In genomic region chr13:89375839-89376238, GRCh38 we compare ENCODE assay signal across 14 cellular contexts.
DNase-seq lines count a peak whose midpoint lies in the region; ATAC-seq, FAIRE-seq and TF ChIP-seq lines count a peak whose summit lies in the region.
"Had no signal": no experiment of that assay in that cellular context is flagged by ENCODE, and none has a peak within 500 bp of the region (broad histone marks: within the 10 kb centered on the region; RNA-seq: fewer than 3 reads in every experiment).

No MANE protein-coding gene starts in this region.

- TF ChIP-seq POLR2A in endothelial cell of umbilical vein (IDR thresholded peaks at IDR 0.05; ENCODE audit: low read depth, low read length): no peak

- H2BK15ac ChIP-seq in neuronal stem cell (ENCODE audit: low read length): no peak overlapping the region

- CTCF ChIA-PET in endothelial cell of umbilical vein (lab: Charles Lee): interaction anchor here (0.9 to 4.4 kb wide), 7 partner anchors 11 to 320 kb away, joined by 3 to 18 read pairs (median 4); no protein-coding TSS in a partner anchor

- H3K4me1 ChIP-seq in GM23338 (ENCODE audit: insufficient read depth) (peaks cover 3% of the 10 kb centered on the region; the same call in 1 of the 2 replicates), SJCRH30 (no peaks in the 10 kb centered on the region), endothelial cell of umbilical vein (ENCODE audit: control insufficient read depth, extremely low read depth, insufficient read depth, low read length) (peaks cover 2% of the 10 kb centered on the region), neuronal stem cell (ENCODE audit: control insufficient read depth in 2 of 2, insufficient read depth in 1 of 2, low read depth in 1 of 2, low read length in 2 of 2) (no peaks in the 10 kb centered on the region)
- H3K4me1 ChIP-seq: gastrocnemius medialis had no signal

- H3K27me3 ChIP-seq in GM23338 (ENCODE audit: insufficient read depth) (no peaks in the 10 kb centered on the region), SJCRH30 (no peaks in the 10 kb centered on the region), endothelial cell of umbilical vein (ENCODE audit: control insufficient read depth in 2 of 2, insufficient read depth in 2 of 2, low read length in 2 of 2) (no peaks in the 10 kb centered on the region), neuronal stem cell (ENCODE audit: control insufficient read depth in 3 of 3, insufficient read depth in 3 of 3, low read depth in 1 of 3, low read length in 3 of 3) (no peaks in the 10 kb centered on the region)
- H3K27me3 ChIP-seq: gastrocnemius medialis had no signal

- H3K79me1 ChIP-seq in neuronal stem cell (ENCODE audit: low read depth, low read length): no peaks in the 10 kb centered on the region

- H4K20me1 ChIP-seq in GM23338 (replicated peaks; ENCODE audit: insufficient read depth) (no peaks in the 10 kb centered on the region), endothelial cell of umbilical vein (replicated peaks; ENCODE audit: control insufficient read depth, extremely low read depth, insufficient read depth, low read length) (no peaks in the 10 kb centered on the region)

- ATAC-seq in GM23338: no peak
- no peak for ATAC-seq in HG03039 (IDR thresholded peaks at IDR 0.05; ENCODE audit: unreplicated experiment)
- ATAC-seq: gastrocnemius medialis; natural killer cell treated with Interleukin-12 subunit alpha and Interleukin-12 subunit beta and Interleukin-15 and Interleukin-18, amount 100 ng/mL, for 72 hours had no signal

- H3K27ac ChIP-seq in GM23338 (ENCODE audit: low read depth) (no peak overlapping the region), SJCRH30 (no peak overlapping the region), endothelial cell of umbilical vein (ENCODE audit: insufficient read depth, low read depth, low read length) (peak overlapping the region; percentile 1), neuronal stem cell (replicated peaks; ENCODE audit: low read length) (no peak overlapping the region)
- H3K27ac ChIP-seq: gastrocnemius medialis, WERI-Rb-1 had no signal

- no peak overlapping the region for H2AK5ac ChIP-seq in neuronal stem cell (ENCODE audit: low read depth, low read length)

- peaks cover 4% of the 10 kb centered on the region; the same call in 1 of the 2 replicates for H3K9me2 ChIP-seq in GM23338 (ENCODE audit: insufficient read depth)

- H3K36me3 Mint-ChIP-seq in GM23338 (ENCODE audit: low read depth): peaks cover 4% of the 10 kb centered on the region; the same call in 1 of the 3 replicates
- H3K36me3 Mint-ChIP-seq: activated naive CD4-positive, alpha-beta T cell treated with anti-CD3 and anti-CD28 coated beads, Interleukin-2, amount 10 ng/mL, durations not matched to agents 7 days and 5 days; CD4-positive, alpha-beta memory T cell; natural killer cell treated with Interleukin-12 subunit alpha and Interleukin-12 subunit beta and Interleukin-15 and Interleukin-18, amount 100 ng/mL, for 72 hours had no signal

- peaks cover 11% of the 10 kb centered on the region for H3K4me1 Mint-ChIP-seq in GM23338
- H3K4me1 Mint-ChIP-seq: activated naive CD4-positive, alpha-beta T cell treated with anti-CD3 and anti-CD28 coated beads, Interleukin-2, amount 10 ng/mL, durations not matched to agents 7 days and 5 days; CD4-positive, alpha-beta memory T cell had no signal

- H2BK12ac ChIP-seq in neuronal stem cell (ENCODE audit: low read length): no peak overlapping the region

- H3F3A ChIP-seq in GM23338 (replicated peaks; ENCODE audit: low read depth): no peaks in the 10 kb centered on the region

- H3K27me3 Mint-ChIP-seq in GM23338 (ENCODE audit: insufficient read depth, low read depth, poor library complexity): peaks cover 1% of the 10 kb centered on the region
- H3K27me3 Mint-ChIP-seq: activated naive CD4-positive, alpha-beta T cell treated with anti-CD3 and anti-CD28 coated beads, Interleukin-2, amount 10 ng/mL, durations not matched to agents 7 days and 5 days; CD4-positive, alpha-beta memory T cell; natural killer cell treated with Interleukin-12 subunit alpha and Interleukin-12 subunit beta and Interleukin-15 and Interleukin-18, amount 100 ng/mL, for 72 hours had no signal

- H3K9ac ChIP-seq in endothelial cell of umbilical vein (replicated peaks; ENCODE audit: extremely low read depth, insufficient read depth, low read length): no peak overlapping the region
- no peak overlapping the region for H3K9ac ChIP-seq in neuronal stem cell (ENCODE audit: low read depth, low read length, poor library complexity)

- no peak overlapping the region for H2BK120ac ChIP-seq in neuronal stem cell (ENCODE audit: low read depth, low read length)

- TF ChIP-seq CTCF in GM23338 (conservative IDR thresholded peaks at IDR 0.05; ENCODE audit: low read depth in 2 of 2) (no peak), endothelial cell of umbilical vein (IDR thresholded peaks at IDR 0.05; ENCODE audit: extremely low read depth in 1 of 2, insufficient read depth in 1 of 2, low read depth in 1 of 2, low read length in 2 of 2) (no peak)

- H3K36me3 ChIP-seq in GM23338 (ENCODE audit: insufficient read depth): no peaks in the 10 kb centered on the region
- H3K36me3 ChIP-seq in SJCRH30: no peaks in the 10 kb centered on the region
- H3K36me3 ChIP-seq in endothelial cell of umbilical vein (ENCODE audit: control insufficient read depth in 2 of 2, extremely low read depth in 1 of 2, insufficient read depth in 2 of 2, low read length in 2 of 2): no peaks in the 10 kb centered on the region
- H3K36me3 ChIP-seq in neuronal stem cell (replicated peaks in 1 of 2; ENCODE audit: control insufficient read depth in 2 of 2, insufficient read depth in 2 of 2, low read length in 2 of 2): no peaks in the 10 kb centered on the region
- H3K36me3 ChIP-seq: gastrocnemius medialis, WERI-Rb-1 had no signal

- no peak overlapping the region for H3K27ac Mint-ChIP-seq in GM23338
- H3K27ac Mint-ChIP-seq: activated naive CD4-positive, alpha-beta T cell treated with anti-CD3 and anti-CD28 coated beads, Interleukin-2, amount 10 ng/mL, durations not matched to agents 7 days and 5 days; CD4-positive, alpha-beta memory T cell; natural killer cell treated with Interleukin-12 subunit alpha and Interleukin-12 subunit beta and Interleukin-15 and Interleukin-18, amount 100 ng/mL, for 72 hours had no signal

- H2BK5ac ChIP-seq in neuronal stem cell (ENCODE audit: low read length): no peak overlapping the region

- FAIRE-seq in endothelial cell of umbilical vein (lab: Jason Lieb, UNC): peak; percentile 84

- H4K91ac ChIP-seq in neuronal stem cell (ENCODE audit: low read depth, low read length, poor library complexity): no peak overlapping the region

- DNase-seq in GM23338 (ENCODE audit: low spot score): no peak
- peak; percentile 28 to 52 for DNase-seq in SJCRH30
- DNase-seq in endothelial cell of umbilical vein (ENCODE audit: low read depth, low spot score): peak; percentile 73
- no peak for DNase-seq in neuronal stem cell (ENCODE audit: low spot score)
- no peak for DNase-seq in SIG-M5 (lab: John Stamatoyannopoulos, UW)
- no peak for DNase-seq in DMS153 treated with DMSO at 0.1 percent for 48 hours (lab: John Stamatoyannopoulos, UW; ENCODE audit: unreplicated experiment)
- DNase-seq: activated naive CD4-positive, alpha-beta T cell treated with anti-CD3 and anti-CD28 coated beads, Interleukin-2, amount 10 ng/mL, durations not matched to agents 7 days and 5 days; CD4-positive, alpha-beta memory T cell; cortex of kidney; gastrocnemius medialis; NCI-H1436; WERI-Rb-1 had no signal

- H3K79me2 ChIP-seq in GM23338 (replicated peaks; ENCODE audit: insufficient read depth) (no peaks in the 10 kb centered on the region), endothelial cell of umbilical vein (ENCODE audit: control insufficient read depth, insufficient read depth, low read length) (no peaks in the 10 kb centered on the region)

- H3K9me3 Mint-ChIP-seq in GM23338: peaks cover 2% of the 10 kb centered on the region; the same call in 1 of the 3 replicates

- no peaks in the 10 kb centered on the region for H3K9me1 ChIP-seq in endothelial cell of umbilical vein (replicated peaks; ENCODE audit: control insufficient read depth, extremely low read depth, insufficient read depth, low read length)

- H2AFZ ChIP-seq in GM23338 (peak overlapping the region; percentile 61; the same call in 1 of the 2 replicates), endothelial cell of umbilical vein (ENCODE audit: low read depth, low read length) (no peak overlapping the region), neuronal stem cell (ENCODE audit: low read length) (peak overlapping the region; percentile 42)

- H3K4me3 Mint-ChIP-seq in GM23338: no peak overlapping the region
- H3K4me3 Mint-ChIP-seq: activated naive CD4-positive, alpha-beta T cell treated with anti-CD3 and anti-CD28 coated beads, Interleukin-2, amount 10 ng/mL, durations not matched to agents 7 days and 5 days; CD4-positive, alpha-beta memory T cell; natural killer cell treated with Interleukin-12 subunit alpha and Interleukin-12 subunit beta and Interleukin-15 and Interleukin-18, amount 100 ng/mL, for 72 hours had no signal

- POLR2A ChIA-PET in endothelial cell of umbilical vein (lab: Charles Lee): no interaction called here

- H3K4ac ChIP-seq in neuronal stem cell (ENCODE audit: low read length): no peak overlapping the region

- no peak overlapping the region for H3K18ac ChIP-seq in neuronal stem cell (ENCODE audit: low read length)

- dilution Hi-C loops in endothelial cell of umbilical vein (cut with MboI; ENCODE audit: extremely low pct_ligation_motif_present, low sequenced_read_pairs): no loop called here

- H3K14ac ChIP-seq in neuronal stem cell (ENCODE audit: low read length): no peak overlapping the region

- H3K4me3 ChIP-seq in GM23338 (no peak overlapping the region), SJCRH30 (no peak overlapping the region), endothelial cell of umbilical vein (replicated peaks in 1 of 3; ENCODE audit: insufficient read depth in 1 of 3, low read depth in 1 of 3, low read length in 3 of 3) (no peak overlapping the region), neuronal stem cell (ENCODE audit: low read length in 2 of 2) (no peak overlapping the region)
- H3K4me3 ChIP-seq: gastrocnemius medialis had no signal

- WGBS in neuronal stem cell (ENCODE audit: extremely low coverage in 2 of 2, insufficient read length in 2 of 2, insufficient replicate concordance in 1 of 2), 2 donors: no CpG with 5 or more reads among the region's 2 CpGs

- no peak overlapping the region for H3K23ac ChIP-seq in neuronal stem cell (ENCODE audit: low read depth, low read length, poor library complexity)

- no TSS peak for BruUV-seq in endothelial cell of umbilical vein (replicated peaks; lab: Mats Ljungman, UMichigan)

- H3K9me3 ChIP-seq in SJCRH30 (replicated peaks): no peaks in the 10 kb centered on the region
- H3K9me3 ChIP-seq in endothelial cell of umbilical vein (replicated peaks; ENCODE audit: control insufficient read depth, insufficient read depth, low read length): no peaks in the 10 kb centered on the region
- no peaks in the 10 kb centered on the region for H3K9me3 ChIP-seq in neuronal stem cell (replicated peaks in 1 of 2; ENCODE audit: control insufficient read depth in 2 of 2, insufficient read depth in 1 of 2, low read depth in 1 of 2, low read length in 2 of 2)
- H3K9me3 ChIP-seq: gastrocnemius medialis had no signal

- H4K8ac ChIP-seq in neuronal stem cell (ENCODE audit: low read depth, low read length): no peak overlapping the region

- H3K4me2 ChIP-seq in GM23338 (no peak overlapping the region), endothelial cell of umbilical vein (ENCODE audit: insufficient read depth, low read length) (peak overlapping the region; percentile 31), neuronal stem cell (ENCODE audit: insufficient read depth, low read length, poor library complexity, severe bottlenecking) (no peak overlapping the region)

- intact Hi-C loops in endothelial cell of umbilical vein (cut with micrococcal nuclease): loop anchor here (5.0 kb wide), 1 partner anchor 136 kb away; no protein-coding TSS in a partner anchor

Comparison
In these comparisons a context has a peak if more than half of its experiments do, and no peak if none do; other contexts are left out.
1. DNase-seq: peak in SJCRH30 (2 of 2) and endothelial cell of umbilical vein (single experiment); none in GM23338 (single experiment), neuronal stem cell (single experiment), SIG-M5 (single experiment) and DMS153 treated with DMSO at 0.1 percent for 48 hours (single experiment).